Comparison of ENCODE assay signal across 31 cellular contexts in genomic region chr20:60358101-60358500, GRCh38.
"Had no signal": no experiment of that assay in that cellular context is flagged by ENCODE, and none has a peak within 500 bp of the region (broad histone marks: within the 10 kb centered on the region; RNA-seq: fewer than 3 reads in every experiment).

No MANE protein-coding gene starts in this region.

- H3K36me3 Mint-ChIP-seq: memory B cell; mesothelial cell of epicardium; naive B cell; natural killer cell treated with Interleukin-12 subunit alpha and Interleukin-12 subunit beta and Interleukin-15 and Interleukin-18, amount 100 ng/mL, for 72 hours; stimulated activated naive B cell treated with anti-CD40 and anti-IgM and Interleukin-4, amounts not matched to agents 10 μg/mL and 1 μg/mL and 100 μg/mL, for 72 hours had no signal

- H3K36me3 ChIP-seq: colonic mucosa, esophagus squamous epithelium, heart right ventricle, right lobe of liver, thoracic aorta, tibial nerve, upper lobe of left lung had no signal

- H3K9me3 Mint-ChIP-seq: dendritic cell treated with granulocyte-macrophage colony-stimulating factor and Interleukin-4, amounts not matched to agents 40 ng/mL and 50 ng/mL, for 4 days; immature natural killer cell; memory B cell; mesothelial cell of epicardium; naive B cell; natural killer cell treated with Interleukin-12 subunit alpha and Interleukin-12 subunit beta and Interleukin-15 and Interleukin-18, amount 100 ng/mL, for 72 hours; neural crest cell; stimulated activated naive B cell treated with anti-CD40 and anti-IgM and Interleukin-4, amounts not matched to agents 10 μg/mL and 1 μg/mL and 100 μg/mL, for 72 hours; stimulated activated naive CD8-positive, alpha-beta T cell treated with anti-CD3 and anti-CD28 coated beads, Interleukin-15, Interleukin-2, amounts not matched to agents 100 ng/mL and 50 ng/mL, for 24 hours had no signal

- H3K27ac Mint-ChIP-seq: dendritic cell treated with granulocyte-macrophage colony-stimulating factor and Interleukin-4, amounts not matched to agents 40 ng/mL and 50 ng/mL, for 4 days; immature natural killer cell; memory B cell; mesothelial cell of epicardium; natural killer cell treated with Interleukin-12 subunit alpha and Interleukin-12 subunit beta and Interleukin-15 and Interleukin-18, amount 100 ng/mL, for 72 hours; progenitor cell of endocrine pancreas; stimulated activated naive B cell treated with anti-CD40 and anti-IgM and Interleukin-4, amounts not matched to agents 10 μg/mL and 1 μg/mL and 100 μg/mL, for 72 hours; stimulated activated naive CD8-positive, alpha-beta T cell treated with anti-CD3 and anti-CD28 coated beads, Interleukin-15, Interleukin-2, amounts not matched to agents 100 ng/mL and 50 ng/mL, for 24 hours had no signal

- H3K9ac ChIP-seq: parathyroid adenoma had no signal

- H3K4me1 ChIP-seq: colonic mucosa, esophagus squamous epithelium, heart right ventricle, parathyroid adenoma, right lobe of liver, upper lobe of left lung had no signal

- H3K27me3 ChIP-seq: colonic mucosa, esophagus squamous epithelium, right lobe of liver, tibial nerve, upper lobe of left lung had no signal

- H3K27ac ChIP-seq: colonic mucosa, esophagus squamous epithelium, heart right ventricle, parathyroid adenoma, right lobe of liver, thoracic aorta, tibial nerve, upper lobe of left lung had no signal

- H3K4me1 Mint-ChIP-seq: immature natural killer cell; memory B cell; naive B cell; stimulated activated naive B cell treated with anti-CD40 and anti-IgM and Interleukin-4, amounts not matched to agents 10 μg/mL and 1 μg/mL and 100 μg/mL, for 72 hours had no signal

- H3K27me3 Mint-ChIP-seq: dendritic cell treated with granulocyte-macrophage colony-stimulating factor and Interleukin-4, amounts not matched to agents 40 ng/mL and 50 ng/mL, for 4 days; memory B cell; naive B cell; natural killer cell treated with Interleukin-12 subunit alpha and Interleukin-12 subunit beta and Interleukin-15 and Interleukin-18, amount 100 ng/mL, for 72 hours; stimulated activated naive B cell treated with anti-CD40 and anti-IgM and Interleukin-4, amounts not matched to agents 10 μg/mL and 1 μg/mL and 100 μg/mL, for 72 hours; stimulated activated naive CD8-positive, alpha-beta T cell treated with anti-CD3 and anti-CD28 coated beads, Interleukin-15, Interleukin-2, amounts not matched to agents 100 ng/mL and 50 ng/mL, for 24 hours had no signal

- H3K4me3 ChIP-seq: colonic mucosa, esophagus squamous epithelium, heart right ventricle, lung, mucosa of descending colon, right lobe of liver, thoracic aorta, tibial nerve, upper lobe of left lung had no signal

- H3K4me3 Mint-ChIP-seq: dendritic cell treated with granulocyte-macrophage colony-stimulating factor and Interleukin-4, amounts not matched to agents 40 ng/mL and 50 ng/mL, for 4 days; immature natural killer cell; memory B cell; mesothelial cell of epicardium; natural killer cell treated with Interleukin-12 subunit alpha and Interleukin-12 subunit beta and Interleukin-15 and Interleukin-18, amount 100 ng/mL, for 72 hours; neural crest cell; stimulated activated naive B cell treated with anti-CD40 and anti-IgM and Interleukin-4, amounts not matched to agents 10 μg/mL and 1 μg/mL and 100 μg/mL, for 72 hours; stimulated activated naive CD8-positive, alpha-beta T cell treated with anti-CD3 and anti-CD28 coated beads, Interleukin-15, Interleukin-2, amounts not matched to agents 100 ng/mL and 50 ng/mL, for 24 hours had no signal

- H3K9me3 ChIP-seq: colonic mucosa, esophagus squamous epithelium, heart right ventricle, mucosa of descending colon, right lobe of liver, thoracic aorta, tibial nerve, upper lobe of left lung had no signal

- DNase-seq: colonic mucosa; effector CD8-positive, alpha-beta T cell; esophagus squamous epithelium; foreskin melanocyte; glutamatergic neuron; heart right ventricle; hypothalamus; immature natural killer cell; islet precursor cell; kidney glomerular epithelial cell; left colon; left ventricle myocardium superior; mucosa of descending colon; naive B cell; right lobe of liver; small intestine; stimulated activated CD4-positive, alpha-beta T cell treated with anti-CD3 and anti-CD28 coated beads, Interleukin-15, amount 100 ng/mL, for 24 hours; stimulated activated CD4-positive, alpha-beta T cell treated with anti-CD3 and anti-CD28 coated beads, Interleukin-2, amount 100 ng/mL, for 48 hours; stimulated activated naive B cell treated with anti-CD40 and anti-IgM and Interleukin-4, amounts not matched to agents 10 μg/mL and 1 μg/mL and 100 μg/mL, for 72 hours; upper lobe of left lung had no signal
